2 cellular contexts compared by ENCODE assay signal in the genomic region with DNA sequence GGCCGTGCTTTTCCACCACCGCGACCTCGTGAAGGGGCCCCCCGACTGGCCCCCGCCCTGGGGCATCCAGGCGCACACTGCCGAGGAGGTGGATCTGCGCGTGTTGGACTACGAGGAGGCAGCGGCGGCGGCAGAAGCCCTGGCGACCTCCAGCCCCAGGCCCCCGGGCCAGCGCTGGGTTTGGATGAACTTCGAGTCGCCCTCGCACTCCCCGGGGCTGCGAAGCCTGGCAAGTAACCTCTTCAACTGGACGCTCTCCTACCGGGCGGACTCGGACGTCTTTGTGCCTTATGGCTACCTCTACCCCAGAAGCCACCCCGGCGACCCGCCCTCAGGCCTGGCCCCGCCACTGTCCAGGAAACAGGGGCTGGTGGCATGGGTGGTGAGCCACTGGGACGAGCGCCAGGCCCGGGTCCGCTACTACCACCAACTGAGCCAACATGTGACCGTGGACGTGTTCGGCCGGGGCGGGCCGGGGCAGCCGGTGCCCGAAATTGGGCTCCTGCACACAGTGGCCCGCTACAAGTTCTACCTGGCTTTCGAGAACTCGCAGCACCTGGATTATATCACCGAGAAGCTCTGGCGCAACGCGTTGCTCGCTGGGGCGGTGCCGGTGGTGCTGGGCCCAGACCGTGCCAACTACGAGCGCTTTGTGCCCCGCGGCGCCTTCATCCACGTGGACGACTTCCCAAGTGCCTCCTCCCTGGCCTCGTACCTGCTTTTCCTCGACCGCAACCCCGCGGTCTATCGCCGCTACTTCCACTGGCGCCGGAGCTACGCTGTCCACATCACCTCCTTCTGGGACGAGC.
TF ChIP-seq lines count a peak whose summit lies in the region.

No MANE protein-coding gene starts in this region.

TF ChIP-seq in SK-N-SH, 30 proteins besides CTCF, POLR2A, EP300 and RAD21:
- TF ChIP-seq MXI1 (IDR thresholded peaks at IDR 0.05; ENCODE audit: low read depth, low read length) (no peak), POLR2AphosphoS5 (IDR thresholded peaks at IDR 0.05; ENCODE audit: low read depth, low read length) (no peak), FOXJ3 (CRISPR knock-in tag; IDR thresholded peaks at IDR 0.05) (no peak), YY1 (IDR thresholded peaks at IDR 0.05; ENCODE audit: low read depth) (no peak), GABPA (IDR thresholded peaks at IDR 0.05; ENCODE audit: low read depth) (no peak), CHD2 (IDR thresholded peaks at IDR 0.05; ENCODE audit: low read length, partially characterized antibody) (no peak), EZH2phosphoT487 (IDR thresholded peaks at IDR 0.05; ENCODE audit: borderline replicate concordance, low read depth) (no peak), USF1 (IDR thresholded peaks at IDR 0.05; ENCODE audit: borderline replicate concordance, low read depth) (no peak), TEAD4 (IDR thresholded peaks at IDR 0.05; ENCODE audit: borderline replicate concordance, insufficient read depth) (no peak), IRF3 (IDR thresholded peaks at IDR 0.05; ENCODE audit: low read depth, low read length) (no peak), GATA2 (CRISPR knock-in tag; IDR thresholded peaks at IDR 0.05) (no peak)
TF ChIP-seq in SK-N-SH: peak in this region for 0.

TF ChIP-seq in SK-N-SH treated with all-trans-retinoic acid at 6 μM for 48 hours, 23 proteins besides CTCF, POLR2A, EP300 and RAD21:
- TF ChIP-seq, protein P1, sequence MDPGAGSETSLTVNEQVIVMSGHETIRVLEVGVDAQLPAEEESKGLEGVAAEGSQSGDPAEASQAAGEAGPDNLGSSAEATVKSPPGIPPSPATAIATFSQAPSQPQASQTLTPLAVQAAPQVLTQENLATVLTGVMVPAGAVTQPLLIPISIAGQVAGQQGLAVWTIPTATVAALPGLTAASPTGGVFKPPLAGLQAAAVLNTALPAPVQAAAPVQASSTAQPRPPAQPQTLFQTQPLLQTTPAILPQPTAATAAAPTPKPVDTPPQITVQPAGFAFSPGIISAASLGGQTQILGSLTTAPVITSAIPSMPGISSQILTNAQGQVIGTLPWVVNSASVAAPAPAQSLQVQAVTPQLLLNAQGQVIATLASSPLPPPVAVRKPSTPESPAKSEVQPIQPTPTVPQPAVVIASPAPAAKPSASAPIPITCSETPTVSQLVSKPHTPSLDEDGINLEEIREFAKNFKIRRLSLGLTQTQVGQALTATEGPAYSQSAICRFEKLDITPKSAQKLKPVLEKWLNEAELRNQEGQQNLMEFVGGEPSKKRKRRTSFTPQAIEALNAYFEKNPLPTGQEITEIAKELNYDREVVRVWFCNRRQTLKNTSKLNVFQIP (CRISPR knock-in tag; IDR thresholded peaks at IDR 0.05; ENCODE audit: borderline replicate concordance, low read depth) = no peak
- TF ChIP-seq RARB (CRISPR knock-in tag; IDR thresholded peaks at IDR 0.05) (no peak), SNAI2 (CRISPR knock-in tag; IDR thresholded peaks at IDR 0.05) (no peak), BACH2 (CRISPR knock-in tag; IDR thresholded peaks at IDR 0.05; ENCODE audit: borderline replicate concordance) (no peak), ZC3H10 (CRISPR knock-in tag; IDR thresholded peaks at IDR 0.05) (no peak), ZNF565 (CRISPR knock-in tag; conservative IDR thresholded peaks at IDR 0.05; ENCODE audit: low read depth) (no peak)
TF ChIP-seq in SK-N-SH treated with all-trans-retinoic acid at 6 μM for 48 hours: peak in this region for 0.
